19 cellular contexts compared by ENCODE assay signal in the genomic region with DNA sequence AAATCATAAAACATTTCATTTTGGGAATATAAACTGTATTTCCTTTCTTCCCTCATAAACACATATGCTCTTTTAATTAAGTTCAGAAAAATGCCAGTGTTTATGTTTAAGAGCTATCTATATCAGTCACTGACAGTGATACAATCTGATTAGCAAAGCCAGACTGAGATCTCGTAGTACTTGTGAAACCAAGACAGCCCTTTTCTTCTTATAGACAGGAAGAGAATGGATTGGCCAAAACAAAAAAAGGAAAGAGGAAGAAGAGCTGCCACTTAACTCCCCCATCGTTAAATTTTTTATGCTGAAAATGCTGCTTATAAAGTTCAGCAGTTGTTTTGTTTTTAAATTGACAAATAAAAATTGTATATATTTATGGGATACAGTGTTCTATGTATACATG.
DNase-seq lines count a peak whose midpoint lies in the region; ATAC-seq, FAIRE-seq and TF ChIP-seq lines count a peak whose summit lies in the region.
"Had no signal": no experiment of that assay in that cellular context is flagged by ENCODE, and none has a peak within 500 bp of the region (broad histone marks: within the 10 kb centered on the region; RNA-seq: fewer than 3 reads in every experiment).

No MANE protein-coding gene starts in this region.

- H3K27me3 ChIP-seq in MM.1S (replicated peaks; ENCODE audit: insufficient read depth, low read length), result no peaks in the 10 kb centered on the region
- H3K27me3 ChIP-seq in mesenchymal stem cell (ENCODE audit: control insufficient read depth in 1 of 2, insufficient read depth in 1 of 2, low read length in 2 of 2), result peaks cover 0 to 27% of the 10 kb centered on the region in 2 experiments
- H3K27me3 ChIP-seq: gastroesophageal sphincter, spleen had no signal

- no peak overlapping the region for H2AK5ac ChIP-seq in mesenchymal stem cell (ENCODE audit: low read length, severe bottlenecking)

- no peaks in the 10 kb centered on the region for H3F3A ChIP-seq in MM.1S (ENCODE audit: insufficient read depth, low read length)

- H4K91ac ChIP-seq in mesenchymal stem cell (ENCODE audit: low read length), result no peak overlapping the region

- WGBS in mesenchymal stem cell, result no CpG with 5 or more reads among the region's 2 CpGs

- no peaks in the 10 kb centered on the region for H3K79me2 ChIP-seq in MM.1S (ENCODE audit: low read length)

- no peak overlapping the region for H3K4me3 ChIP-seq in MM.1S (ENCODE audit: low read length)
- no peak overlapping the region for H3K4me3 ChIP-seq in mesenchymal stem cell (ENCODE audit: insufficient read depth in 1 of 2, low read depth in 1 of 2, low read length in 2 of 2)
- H3K4me3 ChIP-seq: coronary artery, gastroesophageal sphincter, lower lobe of right lung, spleen had no signal

- H3K23ac ChIP-seq in mesenchymal stem cell (ENCODE audit: low read length in 2 of 2), result no peak overlapping the region

- H2AFZ ChIP-seq in MM.1S (ENCODE audit: low read length) (no peak overlapping the region), mesenchymal stem cell (ENCODE audit: low read depth, low read length) (no peak overlapping the region)

- H2BK15ac ChIP-seq in mesenchymal stem cell (ENCODE audit: low read depth, poor library complexity, severe bottlenecking), result no peak overlapping the region

- no peak for TF ChIP-seq CTCF in MM.1S (IDR thresholded peaks at IDR 0.05; ENCODE audit: low read length)

- H3K4me1 ChIP-seq in MM.1S (ENCODE audit: low read length) (0 out of 2 replicates have a peak, but pooled peaks cover 4% of the 10 kb centered on the region), mesenchymal stem cell (ENCODE audit: control insufficient read depth, insufficient read depth, low read depth, low read length) (no peaks in the 10 kb centered on the region)
- H3K4me1 ChIP-seq: gastroesophageal sphincter, lower lobe of right lung, spleen had no signal

- H3K9me3 ChIP-seq in MM.1S (replicated peaks; ENCODE audit: insufficient read depth, low read length) (no peaks in the 10 kb centered on the region), mesenchymal stem cell (ENCODE audit: control insufficient read depth, low read length) (no peaks in the 10 kb centered on the region)
- H3K9me3 ChIP-seq: gastroesophageal sphincter, lower lobe of right lung, spleen had no signal

- no peak for ATAC-seq in Right ventricle myocardium inferior
- ATAC-seq: gastroesophageal sphincter; lower lobe of right lung; stimulated activated naive B cell treated with anti-CD40 and anti-IgM and Interleukin-4, amounts not matched to agents 10 μg/mL and 1 μg/mL and 100 μg/mL, for 72 hours had no signal

- intact Hi-C loops in Right ventricle myocardium inferior (cut with DNase I), result no loop called here

- H4K20me1 ChIP-seq in MM.1S (ENCODE audit: insufficient read depth, low read length), result no peaks in the 10 kb centered on the region

- H3K36me3 ChIP-seq in MM.1S (replicated peaks; ENCODE audit: insufficient read depth, low read length) (no peaks in the 10 kb centered on the region), mesenchymal stem cell (ENCODE audit: control insufficient read depth in 1 of 2, insufficient read depth in 2 of 2, low read depth in 1 of 2, low read length in 2 of 2) (no peaks in the 10 kb centered on the region)
- H3K36me3 ChIP-seq: gastroesophageal sphincter, lower lobe of right lung, spleen had no signal

- no peak overlapping the region for H3K14ac ChIP-seq in mesenchymal stem cell (ENCODE audit: low read length in 2 of 2)

- no peak overlapping the region for H2BK120ac ChIP-seq in mesenchymal stem cell (ENCODE audit: low read depth, low read length)

- H3K9me2 ChIP-seq in MM.1S (replicated peaks; ENCODE audit: insufficient read depth, low read length), result no peaks in the 10 kb centered on the region

- H4K8ac ChIP-seq in mesenchymal stem cell (ENCODE audit: low read length), result no peak overlapping the region

- FAIRE-seq in GM19239 (lab: Jason Lieb, UNC) (peak; percentile 55), RCC 7860 (lab: Jason Lieb, UNC) (no peak)

- no peak overlapping the region; the same call in 1 of the 2 replicates for H3K4me2 ChIP-seq in MM.1S (ENCODE audit: low read depth, low read length)
- H3K4me2 ChIP-seq in mesenchymal stem cell (ENCODE audit: low read length, poor library complexity, severe bottlenecking), result no peak overlapping the region

- no peak overlapping the region for H2BK12ac ChIP-seq in mesenchymal stem cell (ENCODE audit: low read length in 2 of 2)

- H3K9ac ChIP-seq in MM.1S (ENCODE audit: low read length), result no peak overlapping the region
- no peak overlapping the region for H3K9ac ChIP-seq in mesenchymal stem cell (ENCODE audit: low read length)

- no peak overlapping the region for H3K18ac ChIP-seq in mesenchymal stem cell (ENCODE audit: low read depth in 1 of 2, low read length in 2 of 2)

- DNase-seq in GM19239 (ENCODE audit: insufficient read length, low spot score) (no peak), MM.1S (peak; percentile 15), SIG-M5 (lab: John Stamatoyannopoulos, UW) (peak; percentile 4), mesenchymal stem cell (peak; percentile 49), RCC 7860 (ENCODE audit: low spot score) (no peak), mesenteric fat pad (ENCODE audit: low spot score) (no peak), KG1 (lab: John Stamatoyannopoulos, UW) (no peak), Right ventricle myocardium inferior (ENCODE audit: missing footprints) (no peak)
- DNase-seq: activated CD4-positive, alpha-beta T cell treated with anti-CD3 and anti-CD28 coated beads, Interleukin-2, amount 10 ng/mL, durations not matched to agents 7 days and 5 days; activated naive CD4-positive, alpha-beta T cell treated with anti-CD3 and anti-CD28 coated beads, Interleukin-2, amount 10 ng/mL, durations not matched to agents 7 days and 5 days; activated T-cell treated with anti-CD3 and anti-CD28 coated beads for 4 hours; lower lobe of right lung; NCI-H1694; nephron progenitor cell; spleen; stimulated activated naive B cell treated with anti-CD40 and anti-IgM and Interleukin-4, amounts not matched to agents 10 μg/mL and 1 μg/mL and 100 μg/mL, for 72 hours; T1000 had no signal

- no peaks in the 10 kb centered on the region for H3K79me1 ChIP-seq in mesenchymal stem cell (replicated peaks; ENCODE audit: low read length, poor library complexity, severe bottlenecking)

- H2BK5ac ChIP-seq in mesenchymal stem cell (ENCODE audit: low read depth, low read length, poor library complexity, severe bottlenecking), result no peak overlapping the region

- H3K27ac ChIP-seq in MM.1S (ENCODE audit: low read length) (no peak overlapping the region), mesenchymal stem cell (ENCODE audit: low read length, poor library complexity, severe bottlenecking) (no peak overlapping the region)
- H3K27ac ChIP-seq: coronary artery, gastroesophageal sphincter, lower lobe of right lung, spleen had no signal

- H3K4ac ChIP-seq in mesenchymal stem cell (ENCODE audit: low read depth in 1 of 2, low read length in 2 of 2), result no peak overlapping the region

Comparison
In these comparisons a context has a peak if more than half of its experiments do, and no peak if none do; other contexts are left out.
1. DNase-seq: peak in MM.1S (single experiment), SIG-M5 (single experiment) and mesenchymal stem cell (single experiment); none in GM19239 (single experiment), RCC 7860 (single experiment), mesenteric fat pad (single experiment), KG1 (single experiment) and Right ventricle myocardium inferior (single experiment).